In genomic region chr13:87972568-87972967, GRCh38 we compare ENCODE assay signal across 23 cellular contexts.
"Had no signal": no experiment of that assay in that cellular context is flagged by ENCODE, and none has a peak within 500 bp of the region (broad histone marks: within the 10 kb centered on the region; RNA-seq: fewer than 3 reads in every experiment).

No MANE protein-coding gene starts in this region.

- H3K27ac ChIP-seq: HL-60, KMS-11, RWPE1 had no signal

- H3K4me3 Mint-ChIP-seq: IgD-negative memory B cell had no signal

- ATAC-seq: K562 had no signal

- H3K36me3 Mint-ChIP-seq: IgD-negative memory B cell had no signal

- DNase-seq: Kasumi-1, MM.1S, NCI-H1092 treated with DMSO at 0.1 percent for 48 hours, NCI-H1436, NCI-H187, NCI-H2029, NCI-H2081 treated with DMSO at 0.1 percent for 48 hours, NCI-H2171, NCI-H226, NCI-H446, NCI-H510A, NCI-H524 treated with DMSO at 0.1 percent for 48 hours, NCI-H69, NCI-H774, SHP77, SK-N-SH, SW 1271 had no signal

- FAIRE-seq: HTR-8/SVneo, K562 had no signal

- H3K4me1 Mint-ChIP-seq: IgD-negative memory B cell had no signal

- H3K27me3 Mint-ChIP-seq: IgD-negative memory B cell had no signal

- H3K4me3 ChIP-seq: K562 had no signal

- H3K9me3 ChIP-seq: SK-N-SH had no signal

- H3K27ac Mint-ChIP-seq: IgD-negative memory B cell had no signal
